ENCODE assay signal across 8 cellular contexts in genomic region chr4:140308366-140309123, GRCh38.
DNase-seq lines count a peak whose midpoint lies in the region; ATAC-seq and TF ChIP-seq lines count a peak whose summit lies in the region.

No MANE protein-coding gene starts in this region.

- no peaks in the 10 kb centered on the region for H3K36me3 Mint-ChIP-seq in activated naive CD8-positive, alpha-beta T cell treated with anti-CD3 and anti-CD28 coated beads for 36 hours

- H3K27ac ChIP-seq in RWPE2 (ENCODE audit: poor library complexity, severe bottlenecking) (peak overlapping the region; percentile 69), gastrocnemius medialis (peak overlapping the region; percentile 82 to 88 (median 87))

- H3K9me3 ChIP-seq in RWPE2 (ENCODE audit: severe bottlenecking) (no peaks in the 10 kb centered on the region), gastrocnemius medialis (no peaks in the 10 kb centered on the region)

- no peaks in the 10 kb centered on the region for H3K27me3 ChIP-seq in RWPE2 (ENCODE audit: insufficient read depth, poor library complexity, severe bottlenecking)
- H3K27me3 ChIP-seq in gastrocnemius medialis = no peaks in the 10 kb centered on the region

- intact Hi-C loops in gastrocnemius medialis (cut with DNase I; ENCODE audit: low total_unique reads) = loop anchor here (1.0 to 5.0 kb wide), 6 partner anchors 56 to 824 kb away; partner anchors contain the start of genes MAML3, RNF150 and SCOC

- H3K4me1 ChIP-seq in RWPE2 (ENCODE audit: insufficient read depth, poor library complexity, severe bottlenecking) = peaks cover 20% of the 10 kb centered on the region
- H3K4me1 ChIP-seq in gastrocnemius medialis = peaks cover 22 to 25% of the 10 kb centered on the region in 2 donors

- H3K9me3 Mint-ChIP-seq in activated naive CD8-positive, alpha-beta T cell treated with anti-CD3 and anti-CD28 coated beads for 36 hours = no peaks in the 10 kb centered on the region

- H3K4me3 ChIP-seq in RWPE2 (ENCODE audit: severe bottlenecking) (no peak overlapping the region), gastrocnemius medialis (peak overlapping the region in 3 of 4 donors; percentile 15 to 38 (median 29))

- H3K4me1 Mint-ChIP-seq in activated naive CD8-positive, alpha-beta T cell treated with anti-CD3 and anti-CD28 coated beads for 36 hours = no peaks in the 10 kb centered on the region

- TF ChIP-seq POLR2A in gastrocnemius medialis (IDR thresholded peaks at IDR 0.05) = no peak

- H3K27ac Mint-ChIP-seq in activated naive CD8-positive, alpha-beta T cell treated with anti-CD3 and anti-CD28 coated beads for 36 hours = no peak overlapping the region

- H3K4me3 Mint-ChIP-seq in activated naive CD8-positive, alpha-beta T cell treated with anti-CD3 and anti-CD28 coated beads for 36 hours = no peak overlapping the region

- TF ChIP-seq CTCF in RWPE2 (IDR thresholded peaks at IDR 0.05; ENCODE audit: poor library complexity, severe bottlenecking) = no peak
- TF ChIP-seq CTCF in gastrocnemius medialis (IDR thresholded peaks at IDR 0.05 in 4 of 5, conservative IDR thresholded peaks at IDR 0.05 in 1 of 5) = no peak

- DNase-seq in RWPE2 (ENCODE audit: low spot score) (peak; percentile 84), fibroblast of the conjunctiva (ENCODE audit: low read depth) (peak; percentile 12), gastrocnemius medialis (peak; percentile 80 to 89), COR-L47 (lab: John Stamatoyannopoulos, UW) (no peak), SK-N-DZ (ENCODE audit: low spot score) (no peak)
- DNase-seq in activated naive CD8-positive, alpha-beta T cell treated with anti-CD3 and anti-CD28 coated beads for 36 hours = no peak

- H3K36me3 ChIP-seq in RWPE2 (ENCODE audit: low read depth) (no peaks in the 10 kb centered on the region), gastrocnemius medialis (no peaks in the 10 kb centered on the region)

- no peaks in the 10 kb centered on the region for H3K27me3 Mint-ChIP-seq in activated naive CD8-positive, alpha-beta T cell treated with anti-CD3 and anti-CD28 coated beads for 36 hours

- peak; percentile 68 for ATAC-seq in GM19324 (IDR thresholded peaks at IDR 0.05; ENCODE audit: low FRiP score, unreplicated experiment)
- peak; percentile 94 for ATAC-seq in RWPE2 (ENCODE audit: low read depth)
- peak; percentile 97 to 98 for ATAC-seq in gastrocnemius medialis
- no peak for ATAC-seq in GM18907 (IDR thresholded peaks at IDR 0.05; ENCODE audit: unreplicated experiment)

- in situ Hi-C loops in gastrocnemius medialis (cut with MboI; ENCODE audit: low sequenced_read_pairs in 4 of 4) = no loop called here

Comparison
In these comparisons a context has a peak if more than half of its experiments do, and no peak if none do; other contexts are left out.
1. DNase-seq: peak in RWPE2 (single experiment), fibroblast of the conjunctiva (single experiment) and gastrocnemius medialis (2 of 2); none in activated naive CD8-positive, alpha-beta T cell treated with anti-CD3 and anti-CD28 coated beads for 36 hours (single experiment), COR-L47 (single experiment) and SK-N-DZ (single experiment).